8 cellular contexts compared by ENCODE assay signal in the genomic region with DNA sequence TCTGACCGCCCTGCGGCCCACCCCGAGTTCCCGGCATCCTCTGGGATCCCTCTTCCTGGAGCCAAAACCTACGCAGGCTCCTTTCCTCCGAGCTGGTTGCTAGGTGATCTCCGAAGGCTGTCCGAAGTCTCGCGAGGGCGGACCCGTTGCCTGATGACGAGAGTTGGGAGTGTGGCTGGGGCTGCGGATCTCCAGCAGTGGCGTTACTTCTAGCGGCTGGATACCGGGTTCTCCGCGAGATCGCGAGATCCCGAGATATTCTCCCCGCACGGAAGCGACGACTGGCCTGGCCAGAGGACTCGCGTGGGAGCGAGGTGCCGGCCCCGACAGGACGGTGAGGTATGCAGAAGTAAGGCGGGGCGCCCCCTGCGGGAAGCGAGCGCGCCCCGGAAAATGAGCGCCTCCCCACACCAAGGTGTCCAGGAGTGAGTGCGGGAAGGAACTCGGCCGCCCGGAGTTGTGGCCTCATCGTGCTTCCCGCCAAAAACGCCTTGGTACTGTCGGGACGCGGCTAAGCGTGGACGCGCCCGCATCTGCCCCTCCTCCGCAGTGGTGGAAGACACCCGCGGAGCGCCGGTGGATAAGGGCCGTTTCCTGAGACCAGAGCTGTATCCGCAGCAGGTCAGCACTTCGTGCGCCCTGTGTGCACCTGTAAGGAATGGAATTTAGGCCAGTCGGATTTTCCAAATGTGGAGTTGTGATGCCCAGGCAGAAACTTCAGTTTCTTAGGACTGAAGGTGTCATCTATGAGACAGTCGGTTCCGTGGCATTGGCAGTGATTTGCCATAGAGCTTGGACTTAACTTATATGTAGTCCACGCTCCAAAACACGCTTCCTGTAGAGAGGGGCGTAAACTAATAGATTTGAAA. TPM values are rescaled to one million over a fixed set of nuclear protein-coding genes. Genes with fewer than 3 reads are reported as not detected.
A peak's percentile ranks its signal among the peaks of the same experiment; 100 is the strongest.
DNase-seq lines count a peak whose midpoint lies in the region; ATAC-seq and TF ChIP-seq lines count a peak whose summit lies in the region.

A gene (plus strand): TSS at position 146 of the 869 bp plus-strand sequence. CDS start 1,426 bp downstream, outside the sequence.

- no peaks in the 10 kb centered on the region for H3K4me1 ChIP-seq in ectodermal cell (ENCODE audit: control insufficient read depth, insufficient read depth, low read length)
- H3K4me1 ChIP-seq in lower lobe of right lung = peaks cover 31% of the 10 kb centered on the region

- no peaks in the 10 kb centered on the region for H3K27me3 ChIP-seq in CD4-positive, alpha-beta T cell (ENCODE audit: control insufficient read depth, insufficient read depth, low read length)
- H3K27me3 ChIP-seq in ectodermal cell (ENCODE audit: control insufficient read depth, insufficient read depth, low read length, poor library complexity, severe bottlenecking) (no peaks in the 10 kb centered on the region), lower lobe of right lung (ENCODE audit: low read depth) (no peaks in the 10 kb centered on the region)

- DNase-seq in CD4-positive, alpha-beta T cell = peak; percentile 79 to 89 (median 83)
- DNase-seq in NCI-H774 (lab: John Stamatoyannopoulos, UW) = peak; percentile 95
- DNase-seq in activated CD4-positive, alpha-beta memory T cell treated with anti-CD3 and anti-CD28 coated beads, Interleukin-2, amount 10 ng/mL, durations not matched to agents 7 days and 5 days = peak; percentile 94
- peak; percentile 98 for DNase-seq in lower lobe of right lung
- DNase-seq in stimulated activated CD4-positive, alpha-beta T cell treated with anti-CD3 and anti-CD28 coated beads, TNF-alpha, amount 100 ng/mL, for 24 hours (ENCODE audit: low read depth in 3 of 3) = peak; percentile 76 to 92 (median 80)

- POLR2A ChIA-PET in CD4-positive, alpha-beta T cell (lab: Charles Lee) = interaction anchor here (1.0 to 4.8 kb wide), 11 partner anchors 9 to 528 kb away, joined by 3 to 70 read pairs (median 7); a partner anchor contains a TSS
- POLR2A ChIA-PET in activated CD4-positive, alpha-beta memory T cell treated with anti-CD3 and anti-CD28 coated beads, Interleukin-2, amount 10 ng/mL, durations not matched to agents 7 days and 5 days (lab: Charles Lee) = interaction anchor here (0.7 to 4.3 kb wide), 11 partner anchors 10 to 1081 kb away, joined by 3 to 32 read pairs (median 5); a partner anchor contains a TSS

- H3K27me3 Mint-ChIP-seq in CD4-positive, alpha-beta T cell = no peaks in the 10 kb centered on the region
- H3K27me3 Mint-ChIP-seq in activated CD4-positive, alpha-beta memory T cell treated with anti-CD3 and anti-CD28 coated beads, Interleukin-2, amount 10 ng/mL, durations not matched to agents 7 days and 5 days = no peaks in the 10 kb centered on the region

- peak; percentile 85 for TF ChIP-seq CTCF in CD4-positive, alpha-beta T cell (IDR thresholded peaks at IDR 0.05)
- peak; percentile 60 for TF ChIP-seq CTCF in lower lobe of right lung (IDR thresholded peaks at IDR 0.05)

- peak within 1 kb of the TSS; percentile 94 for H3K27ac Mint-ChIP-seq in CD4-positive, alpha-beta T cell
- peak within 1 kb of the TSS; percentile 90 for H3K27ac Mint-ChIP-seq in activated CD4-positive, alpha-beta memory T cell treated with anti-CD3 and anti-CD28 coated beads, Interleukin-2, amount 10 ng/mL, durations not matched to agents 7 days and 5 days

- peaks cover 46% of the 10 kb centered on the region for H3K4me1 Mint-ChIP-seq in CD4-positive, alpha-beta T cell (ENCODE audit: low read depth)
- peaks cover 34% of the 10 kb centered on the region for H3K4me1 Mint-ChIP-seq in activated CD4-positive, alpha-beta memory T cell treated with anti-CD3 and anti-CD28 coated beads, Interleukin-2, amount 10 ng/mL, durations not matched to agents 7 days and 5 days

- WGBS in ectodermal cell, 2 experiments = 1% methylated on average over 69 of the region's 69 CpGs

- peak; percentile 91 for ATAC-seq in CD4-positive, alpha-beta T cell (ENCODE audit: poor library complexity)
- peak; percentile 93 for ATAC-seq in GM19397 (IDR thresholded peaks at IDR 0.05; ENCODE audit: unreplicated experiment)
- peak; percentile 92 for ATAC-seq in HG03571 (IDR thresholded peaks at IDR 0.05; ENCODE audit: unreplicated experiment)
- ATAC-seq in lower lobe of right lung = peak; percentile 98 to 100

- CTCF ChIA-PET in CD4-positive, alpha-beta T cell (lab: Charles Lee) = interaction anchor here (0.7 to 4.1 kb wide), 24 partner anchors 9 to 676 kb away, joined by 3 to 45 read pairs (median 3); a partner anchor contains a TSS
- CTCF ChIA-PET in activated CD4-positive, alpha-beta memory T cell treated with anti-CD3 and anti-CD28 coated beads, Interleukin-2, amount 10 ng/mL, durations not matched to agents 7 days and 5 days (lab: Charles Lee) = interaction anchor here (0.6 to 4.6 kb wide), 32 partner anchors 11 to 474 kb away, joined by 3 to 58 read pairs (median 4); a partner anchor contains a TSS

- H3K4me3 ChIP-seq in ectodermal cell (ENCODE audit: insufficient read depth, low read depth, low read length) (peak within 1 kb of the TSS; percentile 80), lower lobe of right lung (peak within 1 kb of the TSS; percentile 77)

- no peaks in the 10 kb centered on the region for H3K36me3 ChIP-seq in ectodermal cell (ENCODE audit: control insufficient read depth, insufficient read depth, low read length)
- H3K36me3 ChIP-seq in lower lobe of right lung = peaks cover 10% of the 10 kb centered on the region

- peaks cover 20% of the 10 kb centered on the region for H3K36me3 Mint-ChIP-seq in CD4-positive, alpha-beta T cell (ENCODE audit: low read depth)
- peaks cover 21% of the 10 kb centered on the region for H3K36me3 Mint-ChIP-seq in activated CD4-positive, alpha-beta memory T cell treated with anti-CD3 and anti-CD28 coated beads, Interleukin-2, amount 10 ng/mL, durations not matched to agents 7 days and 5 days (ENCODE audit: low read depth)

- no peaks in the 10 kb centered on the region for H3K9me3 ChIP-seq in CD4-positive, alpha-beta T cell (ENCODE audit: control insufficient read depth, low read length)
- H3K9me3 ChIP-seq in ectodermal cell (ENCODE audit: control insufficient read depth, low read length) (no peaks in the 10 kb centered on the region), lower lobe of right lung (no peaks in the 10 kb centered on the region)

- peak within 1 kb of the TSS; percentile 89 for H3K27ac ChIP-seq in CD4-positive, alpha-beta T cell (ENCODE audit: low read depth, low read length)
- H3K27ac ChIP-seq in ectodermal cell (ENCODE audit: insufficient read depth, low read depth, low read length, poor library complexity, severe bottlenecking) (peak within 1 kb of the TSS; percentile 77), lower lobe of right lung (peak within 1 kb of the TSS; percentile 87)

- no peaks in the 10 kb centered on the region for H3K9me3 Mint-ChIP-seq in CD4-positive, alpha-beta T cell
- H3K9me3 Mint-ChIP-seq in activated CD4-positive, alpha-beta memory T cell treated with anti-CD3 and anti-CD28 coated beads, Interleukin-2, amount 10 ng/mL, durations not matched to agents 7 days and 5 days = peaks cover 3% of the 10 kb centered on the region

- intact Hi-C loops in CD4-positive, alpha-beta T cell (cut with DNase I, micrococcal nuclease) = loop anchor here (1.0 to 10.0 kb wide), 7 partner anchors 161 to 532 kb away; a partner anchor contains a TSS
- intact Hi-C loops in lower lobe of right lung (cut with DNase I) = no loop called here

- H3K4me3 Mint-ChIP-seq in CD4-positive, alpha-beta T cell = peak within 1 kb of the TSS; percentile 97
- peak within 1 kb of the TSS; percentile 98 for H3K4me3 Mint-ChIP-seq in activated CD4-positive, alpha-beta memory T cell treated with anti-CD3 and anti-CD28 coated beads, Interleukin-2, amount 10 ng/mL, durations not matched to agents 7 days and 5 days

RNA-seq across cellular contexts. Expression of the gene that starts here (rescaled TPM):
- 1 to 10 TPM; 2.2 to 2.5 TPM for total RNA-seq in CD4-positive, alpha-beta T cell
- total RNA-seq in activated CD4-positive, alpha-beta memory T cell treated with anti-CD3 and anti-CD28 coated beads, Interleukin-2, amount 10 ng/mL, durations not matched to agents 7 days and 5 days = 1 to 10 TPM; 2.8 to 3.4 TPM
- 3.0 TPM for polyA plus RNA-seq in ectodermal cell (2013, experiment 1 of 4)
- polyA plus RNA-seq in ectodermal cell (2013, experiment 2 of 4) = 4.4 TPM
- 2.6 TPM for polyA plus RNA-seq in ectodermal cell (2013, experiment 3 of 4)
- polyA plus RNA-seq in ectodermal cell (2013, experiment 4 of 4) = 3.5 TPM
- 6.1 TPM for total RNA-seq in lower lobe of right lung

Comparison
In these comparisons a context has a peak if more than half of its experiments do, and no peak if none do; other contexts are left out.
1. Peak in every context shown above with its lines: DNase-seq, ATAC-seq, H3K4me3 ChIP-seq and H3K27ac ChIP-seq.